ENCODE assay signal across 10 cellular contexts in genomic region chr5:154779105-154779504, GRCh38.
DNase-seq lines count a peak whose midpoint lies in the region; ATAC-seq and TF ChIP-seq lines count a peak whose summit lies in the region.
"Had no signal": no experiment of that assay in that cellular context is flagged by ENCODE, and none has a peak within 500 bp of the region (broad histone marks: within the 10 kb centered on the region; RNA-seq: fewer than 3 reads in every experiment).

No MANE protein-coding gene starts in this region.

- no peak overlapping the region for H3K4me3 ChIP-seq in foreskin fibroblast (ENCODE audit: low read depth in 1 of 2, low read length in 2 of 2)

- H3K4me3 Mint-ChIP-seq in stimulated activated naive CD8-positive, alpha-beta T cell treated with anti-CD3 and anti-CD28 coated beads, Interleukin-15, Interleukin-2, amounts not matched to agents 100 ng/mL and 50 ng/mL, for 24 hours = no peak overlapping the region
- no peak overlapping the region for H3K4me3 Mint-ChIP-seq in nephron progenitor cell

- no peak for ATAC-seq in stimulated activated naive CD8-positive, alpha-beta T cell treated with anti-CD3 and anti-CD28 coated beads, Interleukin-15, Interleukin-2, amounts not matched to agents 100 U/mL and 50 U/mL, for 24 hours
- ATAC-seq in HG02840 (IDR thresholded peaks at IDR 0.05; ENCODE audit: low FRiP score, unreplicated experiment) = no peak

- H3K27ac Mint-ChIP-seq in stimulated activated naive CD8-positive, alpha-beta T cell treated with anti-CD3 and anti-CD28 coated beads, Interleukin-15, Interleukin-2, amounts not matched to agents 100 ng/mL and 50 ng/mL, for 24 hours = peak overlapping the region; percentile 21
- H3K27ac Mint-ChIP-seq in nephron progenitor cell = no peak overlapping the region

- TF ChIP-seq CTCF in foreskin fibroblast (IDR thresholded peaks at IDR 0.05; ENCODE audit: low read depth, low read length) (no peak), nephron progenitor cell (IDR thresholded peaks at IDR 0.05) (no peak)

- H3K36me3 Mint-ChIP-seq in stimulated activated naive CD8-positive, alpha-beta T cell treated with anti-CD3 and anti-CD28 coated beads, Interleukin-15, Interleukin-2, amounts not matched to agents 100 ng/mL and 50 ng/mL, for 24 hours (ENCODE audit: low read depth) = peaks cover 20% of the 10 kb centered on the region
- H3K36me3 Mint-ChIP-seq in nephron progenitor cell (ENCODE audit: low read depth) = peaks cover 6% of the 10 kb centered on the region

- peaks cover 78% of the 10 kb centered on the region for H3K4me1 Mint-ChIP-seq in stimulated activated naive CD8-positive, alpha-beta T cell treated with anti-CD3 and anti-CD28 coated beads, Interleukin-15, Interleukin-2, amounts not matched to agents 100 ng/mL and 50 ng/mL, for 24 hours (ENCODE audit: low read depth)
- peaks cover 62% of the 10 kb centered on the region for H3K4me1 Mint-ChIP-seq in nephron progenitor cell

- no peak for DNase-seq in stimulated activated naive CD8-positive, alpha-beta T cell treated with anti-CD3 and anti-CD28 coated beads, Interleukin-15, Interleukin-2, amounts not matched to agents 100 U/mL and 50 U/mL, for 24 hours
- peak; percentile 54 for DNase-seq in SW480 (ENCODE audit: low spot score)
- DNase-seq in foreskin fibroblast = peak; percentile 87 to 92
- DNase-seq in SIG-M5 treated with dmso at 0.1 percent for 504 hours (lab: John Stamatoyannopoulos, UW; ENCODE audit: unreplicated experiment) = no peak
- DNase-seq in nephron progenitor cell = no peak
- DNase-seq in retina = no peak
- DNase-seq: NCI-H1092, SHP77 treated with DMSO at 0.1 percent for 48 hours had no signal

- H3K27me3 Mint-ChIP-seq in stimulated activated naive CD8-positive, alpha-beta T cell treated with anti-CD3 and anti-CD28 coated beads, Interleukin-15, Interleukin-2, amounts not matched to agents 100 ng/mL and 50 ng/mL, for 24 hours = no peaks in the 10 kb centered on the region
- H3K27me3 Mint-ChIP-seq in nephron progenitor cell (ENCODE audit: low read depth, poor library complexity) = no peaks in the 10 kb centered on the region

- H3K9me3 Mint-ChIP-seq in stimulated activated naive CD8-positive, alpha-beta T cell treated with anti-CD3 and anti-CD28 coated beads, Interleukin-15, Interleukin-2, amounts not matched to agents 100 ng/mL and 50 ng/mL, for 24 hours = no peaks in the 10 kb centered on the region
- no peaks in the 10 kb centered on the region for H3K9me3 Mint-ChIP-seq in nephron progenitor cell

Comparison
In these comparisons a context has a peak if more than half of its experiments do, and no peak if none do; other contexts are left out.
1. DNase-seq: peak in SW480 (single experiment) and foreskin fibroblast (2 of 2); none in stimulated activated naive CD8-positive, alpha-beta T cell treated with anti-CD3 and anti-CD28 coated beads, Interleukin-15, Interleukin-2, amounts not matched to agents 100 U/mL and 50 U/mL, for 24 hours (single experiment), SIG-M5 treated with dmso at 0.1 percent for 504 hours (single experiment), nephron progenitor cell (single experiment) and retina (single experiment).